Comparison of ENCODE assay signal across 8 cellular contexts in the genomic region with DNA sequence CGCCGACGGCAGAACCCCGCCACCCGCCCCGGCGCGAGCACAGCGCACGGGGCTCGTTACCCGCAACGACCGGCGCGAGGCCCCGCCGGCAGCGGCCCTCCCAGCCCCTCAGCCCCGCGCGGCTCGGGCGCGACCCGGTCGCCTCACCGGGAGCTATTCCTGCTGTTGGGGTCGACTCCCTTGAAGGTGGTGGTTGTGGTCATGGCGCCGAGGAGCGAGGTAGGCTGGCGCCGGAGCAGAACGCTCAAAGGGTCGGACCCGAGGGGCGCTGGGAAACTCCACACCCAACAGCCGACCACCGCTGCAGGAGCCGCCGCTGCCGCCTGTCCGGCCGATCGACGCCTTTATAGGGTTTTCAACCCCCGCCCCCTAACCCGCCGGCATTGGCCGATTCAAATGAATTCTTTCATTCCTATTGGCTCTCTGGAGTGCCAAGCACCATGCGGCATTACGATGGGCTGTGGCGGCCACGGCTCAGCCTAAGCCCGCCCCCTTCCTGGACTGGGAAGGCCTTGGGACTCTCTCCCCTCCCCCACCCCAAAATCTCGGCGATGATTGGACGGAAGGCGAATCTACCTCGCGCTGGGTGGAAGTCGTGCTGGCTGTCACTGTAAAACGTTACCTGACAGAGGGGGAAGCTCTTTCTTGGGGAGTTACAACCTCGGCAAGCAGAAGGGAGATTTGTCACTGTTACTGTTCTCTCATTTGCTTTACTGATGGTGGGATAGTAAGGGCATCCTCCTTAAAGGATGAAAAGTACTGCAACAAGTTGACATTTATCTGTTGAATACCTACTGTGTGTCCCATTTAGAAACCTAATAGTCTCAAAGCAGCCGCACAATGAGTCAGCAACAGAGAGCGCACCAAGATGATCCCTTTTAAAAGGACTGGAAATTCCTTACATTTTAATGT. TPM values are rescaled to one million over a fixed set of nuclear protein-coding genes. Genes with fewer than 3 reads are reported as not detected.
DNase-seq lines count a peak whose midpoint lies in the region; ATAC-seq and TF ChIP-seq lines count a peak whose summit lies in the region.

A gene with protein sequence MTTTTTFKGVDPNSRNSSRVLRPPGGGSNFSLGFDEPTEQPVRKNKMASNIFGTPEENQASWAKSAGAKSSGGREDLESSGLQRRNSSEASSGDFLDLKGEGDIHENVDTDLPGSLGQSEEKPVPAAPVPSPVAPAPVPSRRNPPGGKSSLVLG (minus strand): TSS at position 318 of the 912 bp plus-strand sequence. CDS start 115 bp downstream, at position 203.

- ATAC-seq in GM19395 (IDR thresholded peaks at IDR 0.05; ENCODE audit: unreplicated experiment) (peak; percentile 94), HG03565 (IDR thresholded peaks at IDR 0.05; ENCODE audit: unreplicated experiment) (peak; percentile 90), right lobe of liver (peak; percentile 99 to 100 (median 100))

- no peaks in the 10 kb centered on the region for H3K9me3 ChIP-seq in right lobe of liver

- intact Hi-C loops in dorsolateral prefrontal cortex (cut with DNase I) (no loop called here), right lobe of liver (cut with DNase I) (no loop called here)

- peak within 1 kb of the TSS; percentile 57 to 98 (median 83) for H3K4me3 ChIP-seq in dorsolateral prefrontal cortex
- H3K4me3 ChIP-seq in right lobe of liver: peak within 1 kb of the TSS; percentile 67 to 96 (median 88)

- DNase-seq in NCI-H774 (lab: John Stamatoyannopoulos, UW): peak; percentile 100
- DNase-seq in activated CD4-positive, alpha-beta T cell treated with anti-CD3 and anti-CD28 coated beads, Interleukin-2, amount 50 U/mL, for 4 hours: peak; percentile 98 to 99
- peak; percentile 93 to 99 (median 97) for DNase-seq in dorsolateral prefrontal cortex
- peak; percentile 98 to 99 (median 98) for DNase-seq in right lobe of liver
- peak; percentile 95 to 98 for DNase-seq in stimulated activated CD4-positive, alpha-beta T cell treated with anti-CD3 and anti-CD28 coated beads, Interleukin-4, amount 100 ng/mL, for 4 hours

- no peak for TF ChIP-seq CTCF in C4-2B (conservative IDR thresholded peaks at IDR 0.05)
- peak in 26 of 56 donors; percentile 2 to 52 (median 19) for TF ChIP-seq CTCF in dorsolateral prefrontal cortex (IDR thresholded peaks at IDR 0.05 in 54 of 56, conservative IDR thresholded peaks at IDR 0.05 in 2 of 56; ENCODE audit: low read depth in 1 of 56, partially characterized antibody in 56 of 56)
- TF ChIP-seq CTCF in right lobe of liver (IDR thresholded peaks at IDR 0.05): no peak

- H3K27ac ChIP-seq in C4-2B (peak within 1 kb of the TSS; percentile 88), dorsolateral prefrontal cortex (peak within 1 kb of the TSS in 49 of 59 donors; percentile 2 to 86 (median 64)), right lobe of liver (peak within 1 kb of the TSS; percentile 38 to 78 (median 77))

- H3K4me1 ChIP-seq in right lobe of liver: peaks cover 0 to 5% (median 0%) of the 10 kb centered on the region in 4 donors

- TF ChIP-seq POLR2A in right lobe of liver (IDR thresholded peaks at IDR 0.05): peak; percentile 100

- H3K27me3 ChIP-seq in dorsolateral prefrontal cortex (no peaks in the 10 kb centered on the region), right lobe of liver (no peaks in the 10 kb centered on the region)

- 8% methylated on average over 16 of the region's 67 CpGs for WGBS in right lobe of liver (ENCODE audit: insufficient coverage, low coverage, low lambda C conversion rate, missing lambda C conversion rate)

- H3K36me3 ChIP-seq in right lobe of liver: no peaks in the 10 kb centered on the region

RNA-seq across cellular contexts. Expression of the gene that starts here (rescaled TPM):
- total RNA-seq in dorsolateral prefrontal cortex (10 to 100 TPM; 20.4 to 90.4 (median 55.3) TPM), right lobe of liver (10 to 100 TPM; 16.7 to 57.8 (median 29.5) TPM)

Comparison
In these comparisons a context has a peak if more than half of its experiments do, and no peak if none do; other contexts are left out.
1. Peak in every context shown above with its lines: DNase-seq, ATAC-seq, H3K4me3 ChIP-seq and H3K27ac ChIP-seq.